In genomic region chr2:198444800-198445287, GRCh38 we compare ENCODE assay signal across 22 cellular contexts.
DNase-seq lines count a peak whose midpoint lies in the region; ATAC-seq, FAIRE-seq and TF ChIP-seq lines count a peak whose summit lies in the region.
"Had no signal": no experiment of that assay in that cellular context is flagged by ENCODE, and none has a peak within 500 bp of the region (broad histone marks: within the 10 kb centered on the region; RNA-seq: fewer than 3 reads in every experiment).

No MANE protein-coding gene starts in this region.

- in situ Hi-C loops in HepG2 (cut with HindIII; ENCODE audit: extremely low pct_ligation_motif_present, low pct_unique_long_range_greater_than_20kb) = no loop called here

- no peak overlapping the region for H2BK15ac ChIP-seq in H1 (ENCODE audit: low read length)

- no peak overlapping the region for H2BK5ac ChIP-seq in H1 (ENCODE audit: low read depth, low read length)

- no peak overlapping the region for H3K4me3 ChIP-seq in HepG2 (replicated peaks in 1 of 3; ENCODE audit: insufficient read depth in 1 of 3, low read depth in 2 of 3, low read length in 3 of 3)
- no peak overlapping the region for H3K4me3 ChIP-seq in right lobe of liver
- no peak overlapping the region for H3K4me3 ChIP-seq in SJCRH30
- H3K4me3 ChIP-seq in H1 (ENCODE audit: extremely low read depth in 1 of 4, insufficient read depth in 2 of 4, low read depth in 3 of 4, low read length in 4 of 4) = no peak overlapping the region
- H3K4me3 ChIP-seq: A549; BLaER1 treated with 17β-estradiol and CSF1 and Interleukin-3, amounts not matched to agents 10 nM and 100 nM had no signal

- FAIRE-seq in HepG2 (lab: Jason Lieb, UNC) = no peak
- no peak for FAIRE-seq in H1 (lab: Jason Lieb, UNC)
- FAIRE-seq: A549, D721Med, GM12891, GM19239 had no signal

- no peak overlapping the region for H4K8ac ChIP-seq in H1 (ENCODE audit: extremely low read depth, insufficient read depth, low read length)

- H3K79me1 ChIP-seq in H1 (ENCODE audit: low read depth, low read length) = no peaks in the 10 kb centered on the region

- no peak overlapping the region for H3K27ac Mint-ChIP-seq in CD14-positive monocyte
- H3K27ac Mint-ChIP-seq: B cell; CD4-positive, alpha-beta T cell; CD8-positive, alpha-beta T cell had no signal

- no peak overlapping the region for H3K18ac ChIP-seq in H1 (ENCODE audit: extremely low read depth, low read length)

- H3K79me2 ChIP-seq in HepG2 (ENCODE audit: insufficient read depth, low read length) (no peaks in the 10 kb centered on the region), H1 (ENCODE audit: control insufficient read depth in 1 of 2, insufficient read depth in 2 of 2, low read length in 2 of 2) (no peaks in the 10 kb centered on the region)

- H3K4ac ChIP-seq in H1 (replicated peaks; ENCODE audit: insufficient read length, low read depth, low read length) = no peak overlapping the region

- intact Hi-C loops in HepG2 (cut with micrococcal nuclease; ENCODE audit: unreplicated experiment) (no loop called here), right lobe of liver (cut with DNase I) (no loop called here), CD14-positive monocyte (cut with micrococcal nuclease) (no loop called here)

- H2AK5ac ChIP-seq in H1 (ENCODE audit: low read depth, low read length) = no peak overlapping the region

- no peak overlapping the region for H4K5ac ChIP-seq in H1 (ENCODE audit: insufficient read length, low read depth, low read length)

- no peak overlapping the region for H2BK12ac ChIP-seq in H1 (ENCODE audit: low read depth, low read length)

- no peaks in the 10 kb centered on the region for H3K36me3 ChIP-seq in HepG2 (replicated peaks in 1 of 2; ENCODE audit: control insufficient read depth in 1 of 2, insufficient read depth in 2 of 2, low read length in 2 of 2)
- H3K36me3 ChIP-seq in right lobe of liver = no peaks in the 10 kb centered on the region
- no peaks in the 10 kb centered on the region for H3K36me3 ChIP-seq in SJCRH30
- no peaks in the 10 kb centered on the region for H3K36me3 ChIP-seq in H1 (ENCODE audit: control insufficient read depth in 2 of 4, insufficient read depth in 4 of 4, low read length in 3 of 4)
- H3K36me3 ChIP-seq: BLaER1 treated with 17β-estradiol and CSF1 and Interleukin-3, amounts not matched to agents 10 nM and 100 nM had no signal

- H2BK20ac ChIP-seq in H1 (ENCODE audit: low read length) = no peak overlapping the region

- TF ChIP-seq POLR2A in HepG2 (IDR thresholded peaks at IDR 0.05; ENCODE audit: insufficient read depth in 1 of 2, low read depth in 2 of 2, low read length in 2 of 2) (no peak), right lobe of liver (IDR thresholded peaks at IDR 0.05) (no peak), H1 (IDR thresholded peaks at IDR 0.05; ENCODE audit: control extremely low read depth in 1 of 2, low read depth in 2 of 2, low read length in 2 of 2) (no peak)

- H3K9me3 Mint-ChIP-seq in CD14-positive monocyte = peaks cover 0 to 2% (median 0%) of the 10 kb centered on the region in 7 donors
- H3K9me3 Mint-ChIP-seq: CD4-positive, alpha-beta T cell; CD8-positive, alpha-beta T cell had no signal

- H4K20me1 ChIP-seq in HepG2 (ENCODE audit: insufficient read depth, low read length) = no peaks in the 10 kb centered on the region
- H4K20me1 ChIP-seq in H1 (replicated peaks in 1 of 2; ENCODE audit: control insufficient read depth in 1 of 2, insufficient read depth in 2 of 2, low read length in 2 of 2) = no peaks in the 10 kb centered on the region
- H4K20me1 ChIP-seq: BLaER1 treated with 17β-estradiol and CSF1 and Interleukin-3, amounts not matched to agents 10 nM and 100 nM had no signal

- 32% methylated on average over 2 of the region's 2 CpGs for WGBS in HepG2 (ENCODE audit: low lambda C conversion rate)
- WGBS in right lobe of liver (ENCODE audit: insufficient coverage, low coverage, low lambda C conversion rate, missing lambda C conversion rate) = 25% methylated on average over 2 of the region's 2 CpGs
- WGBS in H1 (ENCODE audit: extremely low coverage in 1 of 2, insufficient coverage in 1 of 2, insufficient read length in 1 of 2, insufficient replicate concordance in 2 of 2, low coverage in 1 of 2, low lambda C conversion rate in 2 of 2, missing lambda C conversion rate in 1 of 2), 2 experiments = 83% methylated on average over 2 of the region's 2 CpGs; no CpG with 5 or more reads in 1 of the 2 experiments

- H3K23ac ChIP-seq in H1 (ENCODE audit: insufficient read length) = no peak overlapping the region

- H3K14ac ChIP-seq in H1 (ENCODE audit: insufficient read length) = no peak overlapping the region

- H3K4me2 ChIP-seq in HepG2 (ENCODE audit: low read depth, low read length) = no peak overlapping the region
- H3K4me2 ChIP-seq in H1 (ENCODE audit: insufficient read depth in 1 of 2, low read depth in 2 of 2, low read length in 2 of 2) = no peak overlapping the region
- H3K4me2 ChIP-seq: A549; BLaER1 treated with 17β-estradiol and CSF1 and Interleukin-3, amounts not matched to agents 10 nM and 100 nM had no signal

- no TSS peak for BruUV-seq in HepG2 (replicated peaks; lab: Mats Ljungman, UMichigan)

- no peaks in the 10 kb centered on the region for H3K23me2 ChIP-seq in H1 (ENCODE audit: low read depth, low read length)

- ATAC-seq in HepG2 (no peak), right lobe of liver (no peak)
- ATAC-seq: A549; CD8-positive, alpha-beta T cell had no signal

- H3K4me1 Mint-ChIP-seq in CD14-positive monocyte = no peaks in the 10 kb centered on the region
- H3K4me1 Mint-ChIP-seq: B cell had no signal

- TF ChIP-seq CTCF in HepG2 (CRISPR knock-in tag; IDR thresholded peaks at IDR 0.05) = no peak
- no peak for TF ChIP-seq CTCF in right lobe of liver (IDR thresholded peaks at IDR 0.05)
- no peak for TF ChIP-seq CTCF in H1 (IDR thresholded peaks at IDR 0.05; ENCODE audit: control extremely low read depth in 1 of 3, insufficient read depth in 1 of 3, low read depth in 1 of 3, low read length in 3 of 3)
- TF ChIP-seq CTCF in RWPE1 (conservative IDR thresholded peaks at IDR 0.05; ENCODE audit: low read depth) = no peak
- no peak for TF ChIP-seq CTCF in CD14-positive monocyte (IDR thresholded peaks at IDR 0.05)

- TF ChIP-seq EP300 in HepG2 (IDR thresholded peaks at IDR 0.05; ENCODE audit: low read depth in 2 of 2, low read length in 2 of 2) = no peak
- TF ChIP-seq EP300 in HepG2 (CRISPR knock-in tag; IDR thresholded peaks at IDR 0.05; ENCODE audit: borderline replicate concordance) = no peak
- TF ChIP-seq EP300 in H1 (IDR thresholded peaks at IDR 0.05; ENCODE audit: borderline replicate concordance in 1 of 2, low read depth in 2 of 2, low read length in 2 of 2) = no peak

- CTCF ChIA-PET in HepG2 (lab: Yijun Ruan, JAX; ENCODE audit: low intra/inter-chr PET ratio, low total read pairs) (no interaction called here), H1 (lab: Charles Lee; ENCODE audit: partially characterized antibody) (no interaction called here), RWPE1 (lab: Yijun Ruan, JAX) (no interaction called here)

- no peak overlapping the region for H3K9ac ChIP-seq in HepG2 (ENCODE audit: insufficient read depth, low read depth, low read length)
- H3K9ac ChIP-seq in H1 (replicated peaks in 1 of 4; ENCODE audit: extremely low read depth in 1 of 4, low read depth in 3 of 4, low read length in 3 of 4) = no peak overlapping the region
- H3K9ac ChIP-seq: BLaER1 treated with 17β-estradiol and CSF1 and Interleukin-3, amounts not matched to agents 10 nM and 100 nM had no signal

- H4K91ac ChIP-seq in H1 (replicated peaks; ENCODE audit: insufficient read length, low read length) = no peak overlapping the region

- no peak overlapping the region for H3K56ac ChIP-seq in H1 (replicated peaks; ENCODE audit: insufficient read length, low read depth, low read length)

- no peak overlapping the region for H3K4me3 Mint-ChIP-seq in CD14-positive monocyte
- H3K4me3 Mint-ChIP-seq: B cell; CD4-positive, alpha-beta T cell; CD8-positive, alpha-beta T cell had no signal

- no peaks in the 10 kb centered on the region for H3K36me3 Mint-ChIP-seq in CD14-positive monocyte
- H3K36me3 Mint-ChIP-seq: CD8-positive, alpha-beta T cell had no signal

- POLR2A ChIA-PET in HepG2 (lab: Yijun Ruan, JAX) = no interaction called here
- POLR2A ChIA-PET in H1 (lab: Charles Lee; ENCODE audit: partially characterized antibody) = no interaction called here
- POLR2A ChIA-PET in RWPE1 (lab: Yijun Ruan, JAX; ENCODE audit: low non-redundant PET) = no interaction called here

- no peak overlapping the region for H2BK120ac ChIP-seq in H1 (replicated peaks; ENCODE audit: low read depth, low read length)

- no peaks in the 10 kb centered on the region for H3K4me1 ChIP-seq in HepG2 (ENCODE audit: insufficient read depth, low read length)
- H3K4me1 ChIP-seq in right lobe of liver = no peaks in the 10 kb centered on the region
- peaks cover 17% of the 10 kb centered on the region for H3K4me1 ChIP-seq in SJCRH30
- no peaks in the 10 kb centered on the region for H3K4me1 ChIP-seq in H1 (replicated peaks in 1 of 4; ENCODE audit: control insufficient read depth in 3 of 4, insufficient read depth in 4 of 4, low read length in 3 of 4)
- H3K4me1 ChIP-seq: A549; BLaER1 treated with 17β-estradiol and CSF1 and Interleukin-3, amounts not matched to agents 10 nM and 100 nM; Caco-2 had no signal

- no peak overlapping the region for H2AFZ ChIP-seq in HepG2 (ENCODE audit: low read length)
- H2AFZ ChIP-seq in H1 (ENCODE audit: low read length) = peak overlapping the region; percentile 14; the same call in 1 of the 2 replicates

- no peak for DNase-seq in HepG2 (ENCODE audit: low spot score)
- DNase-seq in right lobe of liver = no peak
- no peak for DNase-seq in SJCRH30
- DNase-seq in H1 (ENCODE audit: low read depth in 1 of 2, low spot score in 2 of 2) = no peak
- DNase-seq in RWPE1 (ENCODE audit: low spot score) = no peak
- DNase-seq in CD1c-positive myeloid dendritic cell (ENCODE audit: extremely low spot score) = no peak
- DNase-seq in CD14-positive monocyte (ENCODE audit: low spot score) = no peak
- DNase-seq: AML-193; Caco-2; Calu3; CD4-positive, alpha-beta T cell; CD8-positive, alpha-beta T cell; DMS79 treated with DMSO at 0.1 percent for 48 hours; GF-D8 had no signal

- peaks cover 0 to 3% (median 2%) of the 10 kb centered on the region in 3 donors for H3K27me3 Mint-ChIP-seq in CD14-positive monocyte (ENCODE audit: low read depth in 3 of 3)
- H3K27me3 Mint-ChIP-seq: B cell had no signal

- no peaks in the 10 kb centered on the region for H3K9me3 ChIP-seq in HepG2 (ENCODE audit: low read length)
- no peaks in the 10 kb centered on the region for H3K9me3 ChIP-seq in right lobe of liver
- no peaks in the 10 kb centered on the region for H3K9me3 ChIP-seq in SJCRH30 (replicated peaks)
- H3K9me3 ChIP-seq in H1 (ENCODE audit: insufficient read depth in 2 of 2, low read depth in 1 of 2, low read length in 1 of 2) = no peaks in the 10 kb centered on the region
- H3K9me3 ChIP-seq: A549; BLaER1 treated with 17β-estradiol and CSF1 and Interleukin-3, amounts not matched to agents 10 nM and 100 nM; Caco-2 had no signal

- no peak for TF ChIP-seq RAD21 in HepG2 (CRISPR knock-in tag; IDR thresholded peaks at IDR 0.05)
- TF ChIP-seq RAD21 in H1 (IDR thresholded peaks at IDR 0.05 in 1 of 2, conservative IDR thresholded peaks at IDR 0.05 in 1 of 2; ENCODE audit: low read depth in 2 of 2, low read length in 2 of 2) = no peak

- no peak overlapping the region for H3K27ac ChIP-seq in HepG2 (ENCODE audit: extremely low read length, insufficient read depth, low read length)
- no peak overlapping the region for H3K27ac ChIP-seq in right lobe of liver
- peak overlapping the region; percentile 82 for H3K27ac ChIP-seq in SJCRH30
- H3K27ac ChIP-seq in H1 (ENCODE audit: low read depth, low read length) = no peak overlapping the region
- no peak overlapping the region for H3K27ac ChIP-seq in RWPE1
- H3K27ac ChIP-seq: 22Rv1; A549; BLaER1 treated with 17β-estradiol and CSF1 and Interleukin-3, amounts not matched to agents 10 nM and 100 nM; C4-2B had no signal

- H3K27me3 ChIP-seq in HepG2 (ENCODE audit: control insufficient read depth in 1 of 2, insufficient read depth in 2 of 2, low read length in 2 of 2) (no peaks in the 10 kb centered on the region), right lobe of liver (no peaks in the 10 kb centered on the region), SJCRH30 (no peaks in the 10 kb centered on the region), H1 (replicated peaks in 1 of 4; ENCODE audit: control insufficient read depth in 3 of 4, extremely low read depth in 1 of 4, insufficient read depth in 3 of 4, low read length in 3 of 4) (no peaks in the 10 kb centered on the region)
- H3K27me3 ChIP-seq: BLaER1 treated with 17β-estradiol and CSF1 and Interleukin-3, amounts not matched to agents 10 nM and 100 nM had no signal
